ENCODE assay signal across 14 cellular contexts in genomic region chr16:47712276-47713224, GRCh38.
DNase-seq lines count a peak whose midpoint lies in the region; ATAC-seq and TF ChIP-seq lines count a peak whose summit lies in the region.
"Had no signal": no experiment of that assay in that cellular context is flagged by ENCODE, and none has a peak within 500 bp of the region (broad histone marks: within the 10 kb centered on the region; RNA-seq: fewer than 3 reads in every experiment).

No MANE protein-coding gene starts in this region.

- in situ Hi-C loops in IMR-90 (cut with MboI; ENCODE audit: low sequenced_read_pairs) (no loop called here), brain microvascular endothelial cell (cut with HindIII; ENCODE audit: low pct_ligation_motif_present, low sequenced_read_pairs) (no loop called here)

- peak overlapping the region; percentile 61 for H2AFZ ChIP-seq in IMR-90 (replicated peaks; ENCODE audit: low read length, poor library complexity)

- H3K9me3 Mint-ChIP-seq in activated T-cell treated with anti-CD3 and anti-CD28 coated beads, Interleukin-2, amount 50 U/mL, for 72 hours: peaks cover 0 to 3% of the 10 kb centered on the region in 2 donors
- no peaks in the 10 kb centered on the region for H3K9me3 Mint-ChIP-seq in activated T-cell treated with anti-CD3 and anti-CD28 coated beads, Interleukin-2, amount 50 U/mL, for 4 hours
- no peaks in the 10 kb centered on the region for H3K9me3 Mint-ChIP-seq in stimulated activated effector memory CD8-positive, alpha-beta T cell treated with anti-CD3 and anti-CD28 coated beads, Interleukin-12 subunit alpha, Interleukin-12 subunit beta, amount 100 ng/mL, for 72 hours
- H3K9me3 Mint-ChIP-seq: central memory CD8-positive, alpha-beta T cell had no signal

- no peak for DNase-seq in activated T-cell treated with anti-CD3 and anti-CD28 coated beads, Interleukin-2, amount 50 U/mL, for 72 hours
- DNase-seq in activated T-cell treated with anti-CD3 and anti-CD28 coated beads, Interleukin-2, amount 50 U/mL, for 4 hours: no peak
- DNase-seq in IMR-90: no peak
- peak; percentile 4 for DNase-seq in brain microvascular endothelial cell
- no peak for DNase-seq in stimulated activated effector memory CD8-positive, alpha-beta T cell treated with anti-CD3 and anti-CD28 coated beads, Interleukin-12 subunit alpha, Interleukin-12 subunit beta, amount 100 ng/mL, for 72 hours (ENCODE audit: low spot score in 2 of 2)
- DNase-seq in NCI-H2171 (lab: John Stamatoyannopoulos, UW): no peak
- DNase-seq in stimulated activated CD8-positive, alpha-beta memory T cell treated with anti-CD3 and anti-CD28 coated beads, Interleukin-4, amount 100 ng/mL, for 48 hours: no peak
- DNase-seq: activated naive CD4-positive, alpha-beta T cell treated with anti-CD3 and anti-CD28 coated beads, Interleukin-2, amount 50 U/mL, for 16 hours; left ventricle myocardium inferior; NCI-H1105 treated with DMSO at 0.1 percent for 48 hours; NCI-H446 had no signal

- H4K5ac ChIP-seq in IMR-90 (ENCODE audit: low read depth, low read length): no peak overlapping the region

- H3K79me1 ChIP-seq in IMR-90 (ENCODE audit: low read depth in 1 of 2, low read length in 2 of 2): no peaks in the 10 kb centered on the region

- CTCF ChIA-PET in IMR-90 (lab: Yijun Ruan, JAX): interaction anchor here (0.6 kb wide), 1 partner anchor 191 kb away, joined by 4 read pairs; no protein-coding TSS in a partner anchor

- H3K4ac ChIP-seq in IMR-90 (ENCODE audit: low read depth, low read length): peak overlapping the region; percentile 69

- dilution Hi-C loops in IMR-90 (cut with HindIII; ENCODE audit: low sequenced_read_pairs, unreplicated experiment): no loop called here

- 73% methylated on average over 10 of the region's 17 CpGs; no CpG with 5 or more reads in 1 of the 2 experiments for WGBS in IMR-90 (ENCODE audit: extremely low coverage in 2 of 2, insufficient read length in 1 of 2), 2 experiments

- BruUV-seq in IMR-90 (replicated peaks; lab: Mats Ljungman, UMichigan): no TSS peak

- intact Hi-C loops in IMR-90 (cut with micrococcal nuclease): no loop called here

- peak overlapping the region; percentile 90 for H2AK5ac ChIP-seq in IMR-90 (ENCODE audit: low read depth, low read length)

- peak overlapping the region in 1 of 2 donors; percentile 56 for H3K4me3 Mint-ChIP-seq in activated T-cell treated with anti-CD3 and anti-CD28 coated beads, Interleukin-2, amount 50 U/mL, for 72 hours
- H3K4me3 Mint-ChIP-seq in activated T-cell treated with anti-CD3 and anti-CD28 coated beads, Interleukin-2, amount 50 U/mL, for 4 hours: no peak overlapping the region
- H3K4me3 Mint-ChIP-seq in stimulated activated effector memory CD8-positive, alpha-beta T cell treated with anti-CD3 and anti-CD28 coated beads, Interleukin-12 subunit alpha, Interleukin-12 subunit beta, amount 100 ng/mL, for 72 hours: no peak overlapping the region
- H3K4me3 Mint-ChIP-seq: central memory CD8-positive, alpha-beta T cell had no signal

- peaks cover 21% of the 10 kb centered on the region for H3K4me1 Mint-ChIP-seq in activated T-cell treated with anti-CD3 and anti-CD28 coated beads, Interleukin-2, amount 50 U/mL, for 72 hours (ENCODE audit: low read depth)
- peaks cover 2% of the 10 kb centered on the region for H3K4me1 Mint-ChIP-seq in activated T-cell treated with anti-CD3 and anti-CD28 coated beads, Interleukin-2, amount 50 U/mL, for 4 hours (ENCODE audit: low read depth)
- H3K4me1 Mint-ChIP-seq in stimulated activated effector memory CD8-positive, alpha-beta T cell treated with anti-CD3 and anti-CD28 coated beads, Interleukin-12 subunit alpha, Interleukin-12 subunit beta, amount 100 ng/mL, for 72 hours: peaks cover 23% of the 10 kb centered on the region
- H3K4me1 Mint-ChIP-seq: central memory CD8-positive, alpha-beta T cell had no signal

- peak overlapping the region; percentile 69 for H2BK120ac ChIP-seq in IMR-90 (ENCODE audit: low read depth, low read length)

- H3K27me3 ChIP-seq in IMR-90 (ENCODE audit: control insufficient read depth, insufficient read depth, low read length) (no peaks in the 10 kb centered on the region), brain microvascular endothelial cell (replicated peaks) (no peaks in the 10 kb centered on the region)

- TF ChIP-seq CTCF in IMR-90 (conservative IDR thresholded peaks at IDR 0.05; ENCODE audit: low read depth, low read length) (no peak), brain microvascular endothelial cell (IDR thresholded peaks at IDR 0.05; ENCODE audit: low read depth, low read length, missing control alignments) (no peak)

- peak overlapping the region; percentile 80; the same call in 1 of the 3 replicates for H2BK15ac ChIP-seq in IMR-90 (ENCODE audit: low read depth, low read length)

- H3K36me3 Mint-ChIP-seq in activated T-cell treated with anti-CD3 and anti-CD28 coated beads, Interleukin-2, amount 50 U/mL, for 72 hours (ENCODE audit: insufficient read depth in 2 of 2): no peaks in the 10 kb centered on the region
- H3K36me3 Mint-ChIP-seq in activated T-cell treated with anti-CD3 and anti-CD28 coated beads, Interleukin-2, amount 50 U/mL, for 4 hours (ENCODE audit: insufficient read depth): no peaks in the 10 kb centered on the region
- H3K36me3 Mint-ChIP-seq in stimulated activated effector memory CD8-positive, alpha-beta T cell treated with anti-CD3 and anti-CD28 coated beads, Interleukin-12 subunit alpha, Interleukin-12 subunit beta, amount 100 ng/mL, for 72 hours: no peaks in the 10 kb centered on the region

- no peak overlapping the region for H3K9ac ChIP-seq in IMR-90 (ENCODE audit: low read depth, low read length)

- H4K20me1 ChIP-seq in IMR-90 (ENCODE audit: insufficient read depth, low read length): no peaks in the 10 kb centered on the region

- POLR2A ChIA-PET in IMR-90 (lab: Charles Lee; ENCODE audit: unreplicated experiment): no interaction called here

- H3K4me2 ChIP-seq in IMR-90 (ENCODE audit: low read depth, low read length): no peak overlapping the region

- H3K27ac Mint-ChIP-seq in activated T-cell treated with anti-CD3 and anti-CD28 coated beads, Interleukin-2, amount 50 U/mL, for 72 hours: peak overlapping the region; percentile 47
- H3K27ac Mint-ChIP-seq in stimulated activated effector memory CD8-positive, alpha-beta T cell treated with anti-CD3 and anti-CD28 coated beads, Interleukin-12 subunit alpha, Interleukin-12 subunit beta, amount 100 ng/mL, for 72 hours: no peak overlapping the region

- peaks cover 11% of the 10 kb centered on the region for H3K27me3 Mint-ChIP-seq in activated T-cell treated with anti-CD3 and anti-CD28 coated beads, Interleukin-2, amount 50 U/mL, for 72 hours (ENCODE audit: low read depth)
- peaks cover 8% of the 10 kb centered on the region for H3K27me3 Mint-ChIP-seq in activated T-cell treated with anti-CD3 and anti-CD28 coated beads, Interleukin-2, amount 50 U/mL, for 4 hours (ENCODE audit: low read depth)

- peak overlapping the region; percentile 85 for H4K91ac ChIP-seq in IMR-90 (ENCODE audit: insufficient read depth, low read depth, low read length)

- no peak overlapping the region for H3K4me3 ChIP-seq in IMR-90 (ENCODE audit: insufficient read depth, low read depth, low read length)
- H3K4me3 ChIP-seq in brain microvascular endothelial cell (ENCODE audit: low read depth, low read length): no peak overlapping the region
- H3K4me3 ChIP-seq: left ventricle myocardium inferior had no signal

- peak overlapping the region; percentile 25 to 58; a peak in 2 of 4 replicates for H4K8ac ChIP-seq in IMR-90 (ENCODE audit: low read depth in 2 of 2, low read length in 2 of 2)

- 0 out of 2 replicates have a peak overlapping the region, but pooled peaks have one; percentile 25 for H3K23ac ChIP-seq in IMR-90 (ENCODE audit: low read depth, low read length)

- peak overlapping the region; percentile 94 for H2BK20ac ChIP-seq in IMR-90 (ENCODE audit: low read depth, low read length)

- TF ChIP-seq POLR2A in IMR-90 (IDR thresholded peaks at IDR 0.05; ENCODE audit: low read depth, low read length): no peak

- H3K14ac ChIP-seq in IMR-90 (replicated peaks; ENCODE audit: low read depth, low read length): peak overlapping the region; percentile 22; the same call in 1 of the 2 replicates

- no peaks in the 10 kb centered on the region for H3K9me3 ChIP-seq in IMR-90 (ENCODE audit: control insufficient read depth, insufficient read depth, low read length)
- H3K9me3 ChIP-seq: left ventricle myocardium inferior, neutrophil had no signal

- H3K4me1 ChIP-seq in IMR-90 (ENCODE audit: control insufficient read depth, insufficient read depth, low read length): peaks cover 6% of the 10 kb centered on the region
- H3K4me1 ChIP-seq: left ventricle myocardium inferior had no signal

- no peak for TF ChIP-seq RAD21 in IMR-90 (IDR thresholded peaks at IDR 0.05; ENCODE audit: low read length)

- peak; percentile 31 to 41 for ATAC-seq in activated T-cell treated with anti-CD3 and anti-CD28 coated beads, Interleukin-2, amount 50 U/mL, for 72 hours (replicated peaks in 1 of 2)
- no peak for ATAC-seq in activated T-cell treated with anti-CD3 and anti-CD28 coated beads, Interleukin-2, amount 50 U/mL, for 4 hours
- ATAC-seq in IMR-90 (ENCODE audit: low read depth) (peak; percentile 47), GM19395 (IDR thresholded peaks at IDR 0.05; ENCODE audit: unreplicated experiment) (no peak)
- peak; percentile 19 for ATAC-seq in stimulated activated effector memory CD8-positive, alpha-beta T cell treated with anti-CD3 and anti-CD28 coated beads, Interleukin-12 subunit alpha, Interleukin-12 subunit beta, amount 100 ng/mL, for 72 hours

- no peaks in the 10 kb centered on the region for H3K36me3 ChIP-seq in IMR-90 (ENCODE audit: control insufficient read depth, insufficient read depth, low read length)
- no peaks in the 10 kb centered on the region for H3K36me3 ChIP-seq in brain microvascular endothelial cell (replicated peaks)
- H3K36me3 ChIP-seq: left ventricle myocardium inferior, neutrophil had no signal

- H3K9me1 ChIP-seq in IMR-90 (ENCODE audit: insufficient read depth, low read length): peaks cover 5% of the 10 kb centered on the region

- H3K56ac ChIP-seq in IMR-90 (ENCODE audit: extremely low read depth, insufficient read depth, low read length): no peak overlapping the region

- H2BK5ac ChIP-seq in IMR-90 (ENCODE audit: low read depth, low read length, poor library complexity, severe bottlenecking): peak overlapping the region; percentile 85

- peak overlapping the region; percentile 20; the same call in 1 of the 2 replicates for H3K27ac ChIP-seq in IMR-90 (ENCODE audit: insufficient read depth, low read length)
- peak overlapping the region; percentile 12 for H3K27ac ChIP-seq in brain microvascular endothelial cell
- H3K27ac ChIP-seq: left ventricle myocardium inferior, neutrophil had no signal

- H3K18ac ChIP-seq in IMR-90 (ENCODE audit: low read depth, low read length): peak overlapping the region; percentile 49; the same call in 1 of the 2 replicates

- H2AK9ac ChIP-seq in IMR-90 (replicated peaks; ENCODE audit: low read depth, low read length, poor library complexity): peak overlapping the region; percentile 57

TF ChIP-seq in IMR-90, 13 proteins besides CTCF, POLR2A, EP300 and RAD21 (continues in another document):
- no peak for TF ChIP-seq BHLHE40 (IDR thresholded peaks at IDR 0.05; ENCODE audit: low read depth, low read length)
- no peak for TF ChIP-seq RCOR1 (IDR thresholded peaks at IDR 0.05; ENCODE audit: insufficient replicate concordance, low read length)

Comparison
In these comparisons a context has a peak if more than half of its experiments do, and no peak if none do; other contexts are left out.
1. ATAC-seq: peak in activated T-cell treated with anti-CD3 and anti-CD28 coated beads, Interleukin-2, amount 50 U/mL, for 72 hours (2 of 2), IMR-90 (single experiment) and stimulated activated effector memory CD8-positive, alpha-beta T cell treated with anti-CD3 and anti-CD28 coated beads, Interleukin-12 subunit alpha, Interleukin-12 subunit beta, amount 100 ng/mL, for 72 hours (single experiment); none in activated T-cell treated with anti-CD3 and anti-CD28 coated beads, Interleukin-2, amount 50 U/mL, for 4 hours (0 of 2) and GM19395 (single experiment).